In genomic region chr2:69686855-69687254, GRCh38 we compare ENCODE assay signal across 24 cellular contexts. TPM values are rescaled to one million over a fixed set of nuclear protein-coding genes. Genes with fewer than 3 reads are reported as not detected.
DNase-seq lines count a peak whose midpoint lies in the region; ATAC-seq, FAIRE-seq and TF ChIP-seq lines count a peak whose summit lies in the region.
"Had no signal": no experiment of that assay in that cellular context is flagged by ENCODE, and none has a peak within 500 bp of the region (broad histone marks: within the 10 kb centered on the region; RNA-seq: fewer than 3 reads in every experiment).

No MANE protein-coding gene starts in this region.

- H3K4me1 ChIP-seq in HepG2 (ENCODE audit: insufficient read depth, low read length) (peaks cover 42% of the 10 kb centered on the region), right lobe of liver (no peaks in the 10 kb centered on the region), K562 (replicated peaks in 1 of 2; ENCODE audit: control insufficient read depth in 2 of 2, insufficient read depth in 2 of 2, low read length in 2 of 2) (peaks cover 0 to 23% of the 10 kb centered on the region in 2 experiments; a peak in 3 of 5 replicates)

- no peak overlapping the region for H2AFZ ChIP-seq in HepG2 (ENCODE audit: low read length)
- peak overlapping the region; percentile 34; the same call in 1 of the 2 replicates for H2AFZ ChIP-seq in K562 (ENCODE audit: low read depth, low read length)

- POLR2A ChIA-PET in HepG2 (lab: Yijun Ruan, JAX), result interaction anchor here (1.0 to 1.8 kb wide), 5 partner anchors 42 to 250 kb away, joined by 3 to 15 read pairs (median 3); partner anchors contain the start of genes AAK1 and NFU1
- POLR2A ChIA-PET in K562 (lab: Yijun Ruan, JAX), result interaction anchor here (1.2 kb wide), 1 partner anchor 10 kb away, joined by 3 read pairs; no protein-coding TSS in a partner anchor

- TF ChIP-seq POLR2A in HepG2 (IDR thresholded peaks at IDR 0.05; ENCODE audit: insufficient read depth in 1 of 2, low read depth in 2 of 2, low read length in 2 of 2) (no peak), right lobe of liver (IDR thresholded peaks at IDR 0.05) (no peak), K562 (conservative IDR thresholded peaks at IDR 0.05) (no peak)

- H3K9me1 ChIP-seq in K562 (ENCODE audit: control insufficient read depth, insufficient read depth, low read length), result no peaks in the 10 kb centered on the region

- H3K4me3 ChIP-seq in HepG2 (replicated peaks in 1 of 3; ENCODE audit: insufficient read depth in 1 of 3, low read depth in 2 of 3, low read length in 3 of 3), result no peak overlapping the region
- no peak overlapping the region for H3K4me3 ChIP-seq in right lobe of liver
- H3K4me3 ChIP-seq in K562, result no peak overlapping the region
- H3K4me3 ChIP-seq: BLaER1, esophagus squamous epithelium, SJCRH30, skin epidermis had no signal

- TF ChIP-seq EP300 in HepG2 (IDR thresholded peaks at IDR 0.05; ENCODE audit: low read depth in 2 of 2, low read length in 2 of 2) (peak in 1 of 2 experiments; percentile 36; a peak in 1 of 4 replicates), HepG2 (CRISPR knock-in tag; IDR thresholded peaks at IDR 0.05; ENCODE audit: borderline replicate concordance) (no peak), K562 (IDR thresholded peaks at IDR 0.05; ENCODE audit: low read length) (no peak)

- H3K27me3 ChIP-seq in HepG2 (ENCODE audit: control insufficient read depth in 1 of 2, insufficient read depth in 2 of 2, low read length in 2 of 2), result peaks cover 0 to 7% of the 10 kb centered on the region in 2 experiments; a peak in 3 of 5 replicates
- H3K27me3 ChIP-seq in right lobe of liver, result no peaks in the 10 kb centered on the region
- H3K27me3 ChIP-seq in K562 (ENCODE audit: control insufficient read depth in 2 of 2, insufficient read depth in 2 of 2, low read length in 2 of 2), result no peaks in the 10 kb centered on the region
- H3K27me3 ChIP-seq: BLaER1, esophagus squamous epithelium, SJCRH30 had no signal

- 3% methylated on average over 5 of the region's 5 CpGs for WGBS in HepG2 (ENCODE audit: low lambda C conversion rate)
- 81% methylated on average over 4 of the region's 5 CpGs for WGBS in right lobe of liver (ENCODE audit: insufficient coverage, low coverage, low lambda C conversion rate, missing lambda C conversion rate)
- WGBS in K562 (ENCODE audit: insufficient coverage, low coverage, missing lambda C conversion rate), result 43% methylated on average over 5 of the region's 5 CpGs

- H3K27ac ChIP-seq in HepG2 (ENCODE audit: extremely low read length, insufficient read depth, low read length), result no peak overlapping the region
- H3K27ac ChIP-seq in right lobe of liver, result no peak overlapping the region
- no peak overlapping the region for H3K27ac ChIP-seq in K562 (ENCODE audit: extremely low read depth, low read depth, low read length)
- H3K27ac ChIP-seq: BLaER1, SJCRH30, skin epidermis had no signal

- no peak overlapping the region for H3K9ac ChIP-seq in HepG2 (ENCODE audit: insufficient read depth, low read depth, low read length)
- peak overlapping the region in 1 of 2 experiments; percentile 62; a peak in 1 of 4 replicates for H3K9ac ChIP-seq in K562 (ENCODE audit: insufficient read depth in 1 of 2, low read depth in 2 of 2, low read length in 2 of 2)
- H3K9ac ChIP-seq: BLaER1 had no signal

- DNase-seq in HepG2 (ENCODE audit: low spot score), result peak; percentile 86
- no peak for DNase-seq in right lobe of liver
- no peak for DNase-seq in K562 (ENCODE audit: extremely low read depth in 1 of 4, low spot score in 3 of 4)
- no peak for DNase-seq in left colon
- no peak for DNase-seq in posterior vena cava (ENCODE audit: low spot score)
- DNase-seq in NCI-H187 treated with DMSO at 0.1 percent for 48 hours (lab: John Stamatoyannopoulos, UW), result no peak
- DNase-seq: activated CD4-positive, alpha-beta T cell treated with anti-CD3 and anti-CD28 coated beads for 1 hour; activated gamma-delta T cell treated with Interleukin-2 at 50 U/mL for 16 hours; activated T-cell treated with anti-CD3 and anti-CD28 coated beads, Interleukin-2, amount 50 U/mL, for 1 hour; COR-L47; effector memory CD8-positive, alpha-beta T cell; esophagus squamous epithelium; islet precursor cell; NCI-H1105 treated with DMSO at 0.1 percent for 48 hours; NCI-H446; SJCRH30; T-helper 1 cell had no signal

- ATAC-seq in HepG2 (peak; percentile 88), right lobe of liver (no peak), K562 (peak; percentile 37; the same call in 2 of the 3 replicates), left colon (peak; percentile 19), HG02623 (IDR thresholded peaks at IDR 0.05; ENCODE audit: unreplicated experiment) (no peak), HG03439 (IDR thresholded peaks at IDR 0.05; ENCODE audit: unreplicated experiment) (no peak)
- ATAC-seq: effector memory CD8-positive, alpha-beta T cell had no signal

- BruUV-seq in HepG2 (replicated peaks; lab: Mats Ljungman, UMichigan) (no TSS peak), K562 (replicated peaks; lab: Mats Ljungman, UMichigan) (no TSS peak)

- H3K4me2 ChIP-seq in HepG2 (ENCODE audit: low read depth, low read length) (peak overlapping the region; percentile 39), K562 (ENCODE audit: insufficient read depth, low read length) (no peak overlapping the region)
- H3K4me2 ChIP-seq: BLaER1 had no signal

- no peak for TF ChIP-seq RAD21 in HepG2 (CRISPR knock-in tag; IDR thresholded peaks at IDR 0.05)
- TF ChIP-seq RAD21 in K562 (CRISPR knock-in tag; conservative IDR thresholded peaks at IDR 0.05 in 1 of 2, IDR thresholded peaks at IDR 0.05 in 1 of 2), result no peak

- in situ Hi-C loops in HepG2 (cut with HindIII; ENCODE audit: extremely low pct_ligation_motif_present, low pct_unique_long_range_greater_than_20kb), result no loop called here
- in situ Hi-C loops in K562 (cut with MboI), result no loop called here

- H4K20me1 ChIP-seq in HepG2 (ENCODE audit: insufficient read depth, low read length) (no peaks in the 10 kb centered on the region), K562 (replicated peaks; ENCODE audit: control insufficient read depth, insufficient read depth, low read length) (no peaks in the 10 kb centered on the region)
- H4K20me1 ChIP-seq: BLaER1 had no signal

- H3K79me2 ChIP-seq in HepG2 (ENCODE audit: insufficient read depth, low read length) (no peaks in the 10 kb centered on the region), K562 (ENCODE audit: control insufficient read depth, insufficient read depth, low read length) (no peaks in the 10 kb centered on the region)

- H3K9me3 ChIP-seq in HepG2 (ENCODE audit: low read length) (no peaks in the 10 kb centered on the region), right lobe of liver (no peaks in the 10 kb centered on the region), K562 (replicated peaks; ENCODE audit: control insufficient read depth, insufficient read depth, low read depth, low read length) (no peaks in the 10 kb centered on the region)
- H3K9me3 ChIP-seq: BLaER1, esophagus squamous epithelium, SJCRH30 had no signal

- H3K36me3 ChIP-seq in HepG2 (replicated peaks in 1 of 2; ENCODE audit: control insufficient read depth in 1 of 2, insufficient read depth in 2 of 2, low read length in 2 of 2), result no peaks in the 10 kb centered on the region
- H3K36me3 ChIP-seq in right lobe of liver, result no peaks in the 10 kb centered on the region
- H3K36me3 ChIP-seq in K562 (ENCODE audit: control insufficient read depth, insufficient read depth, low read length), result no peaks in the 10 kb centered on the region
- H3K36me3 ChIP-seq: BLaER1, esophagus squamous epithelium, SJCRH30 had no signal

- CTCF ChIA-PET in HepG2 (lab: Yijun Ruan, JAX; ENCODE audit: low intra/inter-chr PET ratio, low total read pairs), result no interaction called here
- CTCF ChIA-PET in K562 (lab: Yijun Ruan, JAX; ENCODE audit: low intra/inter-chr PET ratio), result no interaction called here

- intact Hi-C loops in HepG2 (cut with micrococcal nuclease; ENCODE audit: unreplicated experiment) (no loop called here), right lobe of liver (cut with DNase I) (no loop called here), K562 (cut with micrococcal nuclease) (no loop called here), left colon (cut with DNase I, micrococcal nuclease) (no loop called here), posterior vena cava (cut with DNase I) (no loop called here)

- FAIRE-seq in HepG2 (lab: Jason Lieb, UNC) (no peak), K562 (lab: Jason Lieb, UNC) (no peak)
- FAIRE-seq: GM12891, TTC549, urothelium cell line had no signal

- TF ChIP-seq CTCF in HepG2 (CRISPR knock-in tag; IDR thresholded peaks at IDR 0.05) (peak; percentile 48), right lobe of liver (IDR thresholded peaks at IDR 0.05) (no peak), K562 (IDR thresholded peaks at IDR 0.05 in 2 of 3, conservative IDR thresholded peaks at IDR 0.05 in 1 of 3; ENCODE audit: insufficient read depth in 2 of 3, low read depth in 1 of 3, low read length in 3 of 3) (no peak)

RNA-seq across cellular contexts. Expression of gene AAK1, which starts 43.3 kb away (rescaled TPM):
- 10.3 and 15.2 TPM in 2 replicates for total RNA-seq in HepG2 (2016; rRNA removed; fragmentation: Illumina TruSeq; extraction: Trizol)
- total RNA-seq in HepG2 (2016; cell fraction: cytosol; rRNA removed; fragmentation: Illumina TruSeq; extraction: Trizol; ENCODE audit: low read depth), result 2.4 and 3.1 TPM in 2 replicates
- total RNA-seq in HepG2 (2016; cell fraction: insoluble cytoplasmic fraction; rRNA removed; fragmentation: Illumina TruSeq; extraction: Trizol), result 9.4 and 12.9 TPM in 2 replicates
- total RNA-seq in HepG2 (2016; cell fraction: membrane; rRNA removed; fragmentation: Illumina TruSeq; extraction: Trizol), result 7.2 and 7.6 TPM in 2 replicates
- 20.2 and 27.8 TPM in 2 replicates for total RNA-seq in HepG2 (2016; cell fraction: nucleus; rRNA removed; fragmentation: Illumina TruSeq; extraction: Trizol)
- polyA plus RNA-seq in HepG2 (2011; rRNA removed), result 9.4 and 9.8 TPM in 2 replicates
- polyA plus RNA-seq in HepG2 (2011; cell fraction: cytosol; rRNA removed), result 4.3 and 6.0 TPM in 2 replicates
- 13.6 and 15.8 TPM in 2 replicates for polyA plus RNA-seq in HepG2 (2011; cell fraction: nucleus; rRNA removed)
- 7.2 and 9.5 TPM in 2 replicates for polyA plus RNA-seq in HepG2 (2012)
- polyA plus RNA-seq in HepG2 (2016; cell fraction: cytosol; fragmentation: Illumina TruSeq; extraction: Trizol; ENCODE audit: low read depth), result 0.59 and 1.3 TPM in 2 replicates
- polyA plus RNA-seq in HepG2 (2016; cell fraction: insoluble cytoplasmic fraction; fragmentation: Illumina TruSeq; extraction: Trizol; ENCODE audit: low read depth), result 7.3 and 8.6 TPM in 2 replicates
- polyA plus RNA-seq in HepG2 (2016; cell fraction: membrane; fragmentation: Illumina TruSeq; extraction: Trizol; ENCODE audit: low read depth), result 1.5 and 1.9 TPM in 2 replicates
- polyA plus RNA-seq in HepG2 (2016; cell fraction: nucleus; fragmentation: Illumina TruSeq; extraction: Trizol; ENCODE audit: insufficient read depth, low read depth), result 14.2 and 15.4 TPM in 2 replicates
- 8.6 and 11.3 TPM in 2 replicates for polyA minus RNA-seq in HepG2 (2011; rRNA and poly(A)+ RNA removed; ENCODE audit: low replicate concordance)
- 17.2 and 18.3 TPM in 2 replicates for polyA minus RNA-seq in HepG2 (2011; cell fraction: cytosol; rRNA and poly(A)+ RNA removed)
- polyA minus RNA-seq in HepG2 (2011; cell fraction: nucleus; rRNA and poly(A)+ RNA removed), result 41.1 and 50.6 TPM in 2 replicates
- total RNA-seq in right lobe of liver, result 10 to 100 TPM; 12.7 to 30.5 (median 20.5) TPM
- total RNA-seq in K562 (2011; cell fraction: chromatin; rRNA removed; ENCODE audit: low replicate concordance), result 34.4 and 78.8 TPM in 2 replicates
- 16.3 and 20.0 TPM in 2 replicates for total RNA-seq in K562 (2011; cell fraction: nucleolus; rRNA removed)
- 38.6 and 69.9 TPM in 2 replicates for total RNA-seq in K562 (2011; cell fraction: nucleoplasm; rRNA removed)
- total RNA-seq in K562 (2014; rRNA removed), result 8.3 and 8.9 TPM in 2 replicates
- total RNA-seq in K562 (2014; rRNA removed; fragmentation: Illumina TruSeq; extraction: Trizol), result 6.0 and 6.9 TPM in 2 replicates
- 5.5 and 6.8 TPM in 2 replicates for total RNA-seq in K562 (2015; rRNA removed; fragmentation: Illumina TruSeq; extraction: Trizol)
- total RNA-seq in K562 (2021), result 13.8 and 17.1 TPM in 2 replicates
- polyA plus RNA-seq in K562 (2011; rRNA removed), result 3.2 and 5.1 TPM in 2 replicates
- 2.8 and 3.3 TPM in 2 replicates for polyA plus RNA-seq in K562 (2011; cell fraction: cytosol; rRNA removed)
- 4.5 and 10.2 TPM in 2 replicates for polyA plus RNA-seq in K562 (2011; cell fraction: nucleus; rRNA removed)
- polyA plus RNA-seq in K562 (2012), result 8.1 and 15.8 TPM in 2 replicates
- 6.2 and 7.2 TPM in 2 replicates for polyA plus RNA-seq in K562 (2014; fragmentation: Illumina TruSeq; extraction: Trizol)
- polyA plus RNA-seq in K562 (2014; fragmentation: Nextera tagmentation; extraction: Ambion mirVana), result 1 to 10 TPM in 1 of 2 experiments, under 1 TPM in 1; 0.89 to 2.4 TPM
- 5.3 and 7.1 TPM in 2 replicates for polyA plus RNA-seq in K562 (2014; rRNA removed)
- 10.5 and 18.0 TPM in 2 replicates for polyA minus RNA-seq in K562 (2011; rRNA and poly(A)+ RNA removed)
- polyA minus RNA-seq in K562 (2011; cell fraction: cytosol; rRNA and poly(A)+ RNA removed), result 4.7 and 7.4 TPM in 2 replicates
- 8.7 and 10.9 TPM in 2 replicates for polyA minus RNA-seq in K562 (2011; cell fraction: nucleus; rRNA and poly(A)+ RNA removed)
- total RNA-seq in left colon, result 10 to 100 TPM; 59.5 to 61.5 TPM
- total RNA-seq in posterior vena cava, result 10 to 100 TPM; 63.0 to 67.0 TPM

RNA-seq across cellular contexts. Expression of gene ANXA4, which starts 55.1 kb away (rescaled TPM):
- total RNA-seq in HepG2 (2016; rRNA removed; fragmentation: Illumina TruSeq; extraction: Trizol) (155 and 237 TPM in 2 replicates), right lobe of liver (100 to 1,000 TPM in 3 of 6 experiments, 10 to 100 TPM in 3; 53.5 to 173 (median 92.1) TPM), K562 (2014; rRNA removed) (7.5 and 10.9 TPM in 2 replicates), K562 (2014; rRNA removed; fragmentation: Illumina TruSeq; extraction: Trizol) (3.0 and 3.7 TPM in 2 replicates), K562 (2015; rRNA removed; fragmentation: Illumina TruSeq; extraction: Trizol) (2.9 and 3.4 TPM in 2 replicates), K562 (2021) (11.8 and 12.7 TPM in 2 replicates), left colon (100 to 1,000 TPM; 271 to 289 TPM), posterior vena cava (10 to 100 TPM; 90.8 to 92.2 TPM)
- total RNA-seq in HepG2 (2016; cell fraction: cytosol; rRNA removed; fragmentation: Illumina TruSeq; extraction: Trizol; ENCODE audit: low read depth), result 17.9 and 22.8 TPM in 2 replicates
- 161 and 233 TPM in 2 replicates for total RNA-seq in HepG2 (2016; cell fraction: insoluble cytoplasmic fraction; rRNA removed; fragmentation: Illumina TruSeq; extraction: Trizol)
- 40.1 and 41.9 TPM in 2 replicates for total RNA-seq in HepG2 (2016; cell fraction: membrane; rRNA removed; fragmentation: Illumina TruSeq; extraction: Trizol)
- total RNA-seq in HepG2 (2016; cell fraction: nucleus; rRNA removed; fragmentation: Illumina TruSeq; extraction: Trizol), result 65.6 and 74.7 TPM in 2 replicates
- polyA plus RNA-seq in HepG2 (2011; rRNA removed) (147 and 168 TPM in 2 replicates), K562 (2011; rRNA removed) (9.5 and 11.7 TPM in 2 replicates), K562 (2014; fragmentation: Illumina TruSeq; extraction: Trizol) (13.6 and 16.1 TPM in 2 replicates), K562 (2014; fragmentation: Nextera tagmentation; extraction: Ambion mirVana) (10 to 100 TPM; 11.6 to 13.2 TPM), K562 (2014; rRNA removed) (10.2 and 10.9 TPM in 2 replicates)
- polyA plus RNA-seq in HepG2 (2011; cell fraction: cytosol; rRNA removed), result 87.5 and 190 TPM in 2 replicates
- 143 and 171 TPM in 2 replicates for polyA plus RNA-seq in HepG2 (2011; cell fraction: nucleus; rRNA removed)
- 61.9 and 99.0 TPM in 2 replicates for polyA plus RNA-seq in HepG2 (2012)
- polyA plus RNA-seq in HepG2 (2016; cell fraction: cytosol; fragmentation: Illumina TruSeq; extraction: Trizol; ENCODE audit: low read depth), result 31.6 and 32.5 TPM in 2 replicates
- polyA plus RNA-seq in HepG2 (2016; cell fraction: insoluble cytoplasmic fraction; fragmentation: Illumina TruSeq; extraction: Trizol; ENCODE audit: low read depth), result 346 and 367 TPM in 2 replicates
- polyA plus RNA-seq in HepG2 (2016; cell fraction: membrane; fragmentation: Illumina TruSeq; extraction: Trizol; ENCODE audit: low read depth), result 39.4 and 42.7 TPM in 2 replicates
- polyA plus RNA-seq in HepG2 (2016; cell fraction: nucleus; fragmentation: Illumina TruSeq; extraction: Trizol; ENCODE audit: insufficient read depth, low read depth), result 146 and 162 TPM in 2 replicates
- 48.3 and 195 TPM in 2 replicates for polyA minus RNA-seq in HepG2 (2011; rRNA and poly(A)+ RNA removed; ENCODE audit: low replicate concordance)
- polyA minus RNA-seq in HepG2 (2011; cell fraction: cytosol; rRNA and poly(A)+ RNA removed), result 90.7 and 108 TPM in 2 replicates
- polyA minus RNA-seq in HepG2 (2011; cell fraction: nucleus; rRNA and poly(A)+ RNA removed), result 70.5 and 74.0 TPM in 2 replicates
- total RNA-seq in K562 (2011; cell fraction: chromatin; rRNA removed; ENCODE audit: low replicate concordance), result 15.5 and 15.8 TPM in 2 replicates
- 8.4 and 9.0 TPM in 2 replicates for total RNA-seq in K562 (2011; cell fraction: nucleolus; rRNA removed)
- 12.1 and 16.6 TPM in 2 replicates for total RNA-seq in K562 (2011; cell fraction: nucleoplasm; rRNA removed)
- 9.1 and 15.4 TPM in 2 replicates for polyA plus RNA-seq in K562 (2011; cell fraction: cytosol; rRNA removed)
- polyA plus RNA-seq in K562 (2011; cell fraction: nucleus; rRNA removed), result 7.3 and 16.5 TPM in 2 replicates
- 16.0 and 34.4 TPM in 2 replicates for polyA plus RNA-seq in K562 (2012)
- polyA minus RNA-seq in K562 (2011; rRNA and poly(A)+ RNA removed), result 7.3 and 14.4 TPM in 2 replicates
- polyA minus RNA-seq in K562 (2011; cell fraction: cytosol; rRNA and poly(A)+ RNA removed), result 5.4 and 8.7 TPM in 2 replicates
- polyA minus RNA-seq in K562 (2011; cell fraction: nucleus; rRNA and poly(A)+ RNA removed), result 5.4 and 10.0 TPM in 2 replicates

Comparison
In these comparisons a context has a peak if more than half of its experiments do, and no peak if none do; other contexts are left out.
1. ATAC-seq: peak in HepG2 (single experiment), K562 (single experiment) and left colon (single experiment); none in right lobe of liver (0 of 4), HG02623 (single experiment) and HG03439 (single experiment).
2. Of the 241 proteins assayed by ChIP-seq in both HepG2 and K562: peak only in HepG2: BCL6, CBX5, CEBPB, CEBPG, CTCF, ERF and 13 more; only in K562: none; in both: none; in neither: 219; mixed calls (peak in some experiments, not most) for 3.